Comparison of ENCODE assay signal across 1 cellular context in the genomic region with DNA sequence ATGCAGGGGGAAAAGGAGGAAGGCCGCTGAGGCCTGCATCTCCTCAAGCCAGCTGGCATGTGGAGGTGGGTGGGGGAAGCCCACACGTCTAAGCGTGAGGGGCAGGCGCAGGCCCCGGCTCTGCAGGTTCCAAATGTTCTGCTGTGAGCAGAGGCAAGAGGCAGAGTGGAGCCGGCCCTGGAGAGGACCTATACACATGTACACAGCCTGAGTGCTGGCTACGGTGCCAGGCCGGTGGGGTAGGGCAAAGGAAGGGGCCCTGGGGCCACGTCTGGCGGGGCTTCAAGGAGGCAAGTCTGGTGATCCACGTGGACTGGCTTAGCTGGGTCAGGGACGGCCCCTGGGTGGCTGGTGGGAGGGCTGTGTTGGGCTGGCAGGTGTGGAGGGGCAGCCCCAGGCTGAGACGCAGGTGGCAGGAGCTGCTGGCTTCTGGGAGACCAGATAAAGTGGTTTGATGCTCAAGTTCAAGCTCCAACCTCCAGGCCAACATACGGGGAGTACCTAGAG.
A peak's percentile ranks its signal among the peaks of the same experiment; 100 is the strongest.
TF ChIP-seq lines count a peak whose summit lies in the region.

No MANE protein-coding gene starts in this region.

TF ChIP-seq in GM12878, 131 proteins besides CTCF, POLR2A, EP300 and RAD21 (continues in another document):
- TF ChIP-seq, protein P1, sequence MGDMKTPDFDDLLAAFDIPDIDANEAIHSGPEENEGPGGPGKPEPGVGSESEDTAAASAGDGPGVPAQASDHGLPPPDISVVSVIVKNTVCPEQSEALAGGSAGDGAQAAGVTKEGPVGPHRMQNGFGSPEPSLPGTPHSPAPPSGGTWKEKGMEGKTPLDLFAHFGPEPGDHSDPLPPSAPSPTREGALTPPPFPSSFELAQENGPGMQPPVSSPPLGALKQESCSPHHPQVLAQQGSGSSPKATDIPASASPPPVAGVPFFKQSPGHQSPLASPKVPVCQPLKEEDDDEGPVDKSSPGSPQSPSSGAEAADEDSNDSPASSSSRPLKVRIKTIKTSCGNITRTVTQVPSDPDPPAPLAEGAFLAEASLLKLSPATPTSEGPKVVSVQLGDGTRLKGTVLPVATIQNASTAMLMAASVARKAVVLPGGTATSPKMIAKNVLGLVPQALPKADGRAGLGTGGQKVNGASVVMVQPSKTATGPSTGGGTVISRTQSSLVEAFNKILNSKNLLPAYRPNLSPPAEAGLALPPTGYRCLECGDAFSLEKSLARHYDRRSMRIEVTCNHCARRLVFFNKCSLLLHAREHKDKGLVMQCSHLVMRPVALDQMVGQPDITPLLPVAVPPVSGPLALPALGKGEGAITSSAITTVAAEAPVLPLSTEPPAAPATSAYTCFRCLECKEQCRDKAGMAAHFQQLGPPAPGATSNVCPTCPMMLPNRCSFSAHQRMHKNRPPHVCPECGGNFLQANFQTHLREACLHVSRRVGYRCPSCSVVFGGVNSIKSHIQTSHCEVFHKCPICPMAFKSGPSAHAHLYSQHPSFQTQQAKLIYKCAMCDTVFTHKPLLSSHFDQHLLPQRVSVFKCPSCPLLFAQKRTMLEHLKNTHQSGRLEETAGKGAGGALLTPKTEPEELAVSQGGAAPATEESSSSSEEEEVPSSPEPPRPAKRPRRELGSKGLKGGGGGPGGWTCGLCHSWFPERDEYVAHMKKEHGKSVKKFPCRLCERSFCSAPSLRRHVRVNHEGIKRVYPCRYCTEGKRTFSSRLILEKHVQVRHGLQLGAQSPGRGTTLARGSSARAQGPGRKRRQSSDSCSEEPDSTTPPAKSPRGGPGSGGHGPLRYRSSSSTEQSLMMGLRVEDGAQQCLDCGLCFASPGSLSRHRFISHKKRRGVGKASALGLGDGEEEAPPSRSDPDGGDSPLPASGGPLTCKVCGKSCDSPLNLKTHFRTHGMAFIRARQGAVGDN (IDR thresholded peaks at IDR 0.05) = peak; percentile 97
- peak; percentile 91; the same call in 1 of the 2 replicates for TF ChIP-seq HDGF (IDR thresholded peaks at IDR 0.05)
- no peak for TF ChIP-seq CBFB (IDR thresholded peaks at IDR 0.05; ENCODE audit: low read depth)
- TF ChIP-seq EGR1 (IDR thresholded peaks at IDR 0.05; ENCODE audit: borderline replicate concordance in 1 of 2, low read depth in 2 of 2, low read length in 2 of 2) = peak in 1 of 2 experiments; percentile 85; a peak in 2 of 3 replicates
- peak; percentile 46; the same call in 1 of the 2 replicates for TF ChIP-seq MXI1 (IDR thresholded peaks at IDR 0.05; ENCODE audit: low read depth, low read length)
- TF ChIP-seq NFIC (IDR thresholded peaks at IDR 0.05; ENCODE audit: low read depth, low read length) = no peak
- no peak for TF ChIP-seq EZH2 (IDR thresholded peaks at IDR 0.05; ENCODE audit: borderline replicate concordance, control insufficient read depth, low read depth, low read length)
- TF ChIP-seq TARDBP (IDR thresholded peaks at IDR 0.05; ENCODE audit: borderline replicate concordance) = 0 out of 2 replicates have a peak, but pooled peaks have one; percentile 49
- no peak for TF ChIP-seq PAX8 (IDR thresholded peaks at IDR 0.05)
- TF ChIP-seq PML (IDR thresholded peaks at IDR 0.05; ENCODE audit: low read length) = no peak
- TF ChIP-seq, protein P2, sequence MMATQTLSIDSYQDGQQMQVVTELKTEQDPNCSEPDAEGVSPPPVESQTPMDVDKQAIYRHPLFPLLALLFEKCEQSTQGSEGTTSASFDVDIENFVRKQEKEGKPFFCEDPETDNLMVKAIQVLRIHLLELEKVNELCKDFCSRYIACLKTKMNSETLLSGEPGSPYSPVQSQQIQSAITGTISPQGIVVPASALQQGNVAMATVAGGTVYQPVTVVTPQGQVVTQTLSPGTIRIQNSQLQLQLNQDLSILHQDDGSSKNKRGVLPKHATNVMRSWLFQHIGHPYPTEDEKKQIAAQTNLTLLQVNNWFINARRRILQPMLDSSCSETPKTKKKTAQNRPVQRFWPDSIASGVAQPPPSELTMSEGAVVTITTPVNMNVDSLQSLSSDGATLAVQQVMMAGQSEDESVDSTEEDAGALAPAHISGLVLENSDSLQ (IDR thresholded peaks at IDR 0.05) = 0 out of 2 replicates have a peak, but pooled peaks have one; percentile 21
- TF ChIP-seq MAX (IDR thresholded peaks at IDR 0.05; ENCODE audit: low read depth, low read length) = peak; percentile 54
- peak; percentile 91 for TF ChIP-seq TCF3 (IDR thresholded peaks at IDR 0.05; ENCODE audit: borderline replicate concordance, insufficient read depth, low read depth, low read length)
- 0 out of 2 replicates have a peak, but pooled peaks have one; percentile 3 for TF ChIP-seq YY1 (IDR thresholded peaks at IDR 0.05; ENCODE audit: low read depth, low read length)
- TF ChIP-seq BHLHE40 (IDR thresholded peaks at IDR 0.05; ENCODE audit: borderline replicate concordance in 1 of 2, low read depth in 2 of 2, low read length in 1 of 2) = peak; percentile 7 to 74; a peak in 2 of 4 replicates
- peak; percentile 10; the same call in 1 of the 3 replicates for TF ChIP-seq POU2F2 (IDR thresholded peaks at IDR 0.05; ENCODE audit: borderline replicate concordance, low read depth, low read length)
- TF ChIP-seq ESRRA (IDR thresholded peaks at IDR 0.05; ENCODE audit: low read length) = no peak
- TF ChIP-seq RELA (IDR thresholded peaks at IDR 0.05; ENCODE audit: borderline replicate concordance, partially characterized antibody) = peak; percentile 89
- TF ChIP-seq NKRF (conservative IDR thresholded peaks at IDR 0.05) = no peak
- TF ChIP-seq, protein P3, sequence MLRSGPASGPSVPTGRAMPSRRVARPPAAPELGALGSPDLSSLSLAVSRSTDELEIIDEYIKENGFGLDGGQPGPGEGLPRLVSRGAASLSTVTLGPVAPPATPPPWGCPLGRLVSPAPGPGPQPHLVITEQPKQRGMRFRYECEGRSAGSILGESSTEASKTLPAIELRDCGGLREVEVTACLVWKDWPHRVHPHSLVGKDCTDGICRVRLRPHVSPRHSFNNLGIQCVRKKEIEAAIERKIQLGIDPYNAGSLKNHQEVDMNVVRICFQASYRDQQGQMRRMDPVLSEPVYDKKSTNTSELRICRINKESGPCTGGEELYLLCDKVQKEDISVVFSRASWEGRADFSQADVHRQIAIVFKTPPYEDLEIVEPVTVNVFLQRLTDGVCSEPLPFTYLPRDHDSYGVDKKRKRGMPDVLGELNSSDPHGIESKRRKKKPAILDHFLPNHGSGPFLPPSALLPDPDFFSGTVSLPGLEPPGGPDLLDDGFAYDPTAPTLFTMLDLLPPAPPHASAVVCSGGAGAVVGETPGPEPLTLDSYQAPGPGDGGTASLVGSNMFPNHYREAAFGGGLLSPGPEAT (IDR thresholded peaks at IDR 0.05; ENCODE audit: low read depth) = peak; percentile 39; the same call in 1 of the 2 replicates
- peak; percentile 53; the same call in 1 of the 2 replicates for TF ChIP-seq DPF2 (IDR thresholded peaks at IDR 0.05)
- TF ChIP-seq, protein P4, sequence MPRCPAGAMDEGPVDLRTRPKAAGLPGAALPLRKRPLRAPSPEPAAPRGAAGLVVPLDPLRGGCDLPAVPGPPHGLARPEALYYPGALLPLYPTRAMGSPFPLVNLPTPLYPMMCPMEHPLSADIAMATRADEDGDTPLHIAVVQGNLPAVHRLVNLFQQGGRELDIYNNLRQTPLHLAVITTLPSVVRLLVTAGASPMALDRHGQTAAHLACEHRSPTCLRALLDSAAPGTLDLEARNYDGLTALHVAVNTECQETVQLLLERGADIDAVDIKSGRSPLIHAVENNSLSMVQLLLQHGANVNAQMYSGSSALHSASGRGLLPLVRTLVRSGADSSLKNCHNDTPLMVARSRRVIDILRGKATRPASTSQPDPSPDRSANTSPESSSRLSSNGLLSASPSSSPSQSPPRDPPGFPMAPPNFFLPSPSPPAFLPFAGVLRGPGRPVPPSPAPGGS (IDR thresholded peaks at IDR 0.05; ENCODE audit: borderline replicate concordance, insufficient read depth, low read depth, low read length, poor library complexity, severe bottlenecking) = peak; percentile 59
- TF ChIP-seq GATAD2B (conservative IDR thresholded peaks at IDR 0.05; ENCODE audit: low read depth) = peak; percentile 62
- TF ChIP-seq ZBTB40 (IDR thresholded peaks at IDR 0.05; ENCODE audit: borderline replicate concordance) = no peak
- TF ChIP-seq IKZF1 (conservative IDR thresholded peaks at IDR 0.05) = 0 out of 2 replicates have a peak, but pooled peaks have one; percentile 34
- TF ChIP-seq POLR2AphosphoS5 (IDR thresholded peaks at IDR 0.05; ENCODE audit: low read length) = peak; percentile 78
- peak; percentile 91 for TF ChIP-seq TCF12 (IDR thresholded peaks at IDR 0.05; ENCODE audit: low read depth, low read length)
- peak; percentile 16; the same call in 1 of the 2 replicates for TF ChIP-seq SPI1 (IDR thresholded peaks at IDR 0.05; ENCODE audit: borderline replicate concordance, insufficient read depth, low read depth, low read length)
- TF ChIP-seq PAX5 (IDR thresholded peaks at IDR 0.05; ENCODE audit: borderline replicate concordance, low read depth, low read length) = peak; percentile 21; the same call in 1 of the 2 replicates
- peak; percentile 36; the same call in 1 of the 2 replicates for TF ChIP-seq NBN (IDR thresholded peaks at IDR 0.05)
- 0 out of 2 replicates have a peak, but pooled peaks have one; percentile 10 for TF ChIP-seq PRDM15 (CRISPR knock-in tag; IDR thresholded peaks at IDR 0.05)
- peak; percentile 8 for TF ChIP-seq SP1 (IDR thresholded peaks at IDR 0.05; ENCODE audit: low read depth, low read length)
- no peak for TF ChIP-seq BRCA1 (IDR thresholded peaks at IDR 0.05; ENCODE audit: low read depth, low read length)
